Comparison of ENCODE assay signal across 1 cellular context in the genomic region with DNA sequence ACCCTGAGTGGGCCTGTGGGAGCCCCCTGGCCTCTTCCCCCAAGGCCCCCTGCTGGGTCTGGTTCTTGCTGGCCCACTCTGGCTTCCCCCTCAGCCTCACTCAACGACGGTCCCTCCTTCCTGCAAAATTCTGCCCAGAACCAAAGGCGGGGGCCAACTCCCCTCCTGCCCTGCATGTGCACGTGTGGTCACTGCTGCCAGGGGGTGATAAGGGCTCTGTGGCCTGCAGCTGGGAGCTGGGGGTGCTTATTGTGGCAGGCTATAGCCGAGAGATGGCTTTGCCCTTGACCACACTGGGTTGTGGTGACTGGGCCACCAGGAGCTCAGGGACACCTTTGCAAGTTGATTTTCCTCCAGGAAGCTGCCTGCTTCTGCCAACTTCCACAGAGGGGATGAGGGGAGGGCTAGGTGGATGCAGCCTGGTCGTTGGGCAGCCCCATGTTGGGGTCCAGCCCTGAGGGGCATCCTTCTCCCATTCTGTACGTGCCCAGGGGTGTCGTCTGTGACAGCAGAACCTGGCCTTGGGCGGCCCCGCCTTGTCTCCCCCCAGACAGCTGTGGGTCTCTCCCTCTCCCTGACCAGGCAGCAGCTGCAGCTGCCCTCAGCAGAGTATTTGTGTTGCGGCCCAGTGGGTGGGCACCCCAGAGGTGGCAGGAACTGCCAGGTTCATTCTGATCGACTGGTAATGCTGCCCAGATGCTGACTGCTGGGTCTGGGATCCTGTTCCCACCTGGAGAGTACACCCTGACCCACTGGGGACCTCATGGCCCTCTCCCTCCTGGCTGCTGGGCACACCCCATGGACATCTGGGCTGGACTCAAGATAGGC.
TF ChIP-seq lines count a peak whose summit lies in the region.

No MANE protein-coding gene starts in this region.

TF ChIP-seq in GM23338, 12 proteins besides CTCF, POLR2A, EP300 and RAD21:
- no peak for TF ChIP-seq NANOG (IDR thresholded peaks at IDR 0.05; ENCODE audit: borderline replicate concordance)
